In genomic region chr6:28165566-28165965, GRCh38 we compare ENCODE assay signal across 21 cellular contexts. TPM values are rescaled to one million over a fixed set of nuclear protein-coding genes. Genes with fewer than 3 reads are reported as not detected.
DNase-seq lines count a peak whose midpoint lies in the region; ATAC-seq, FAIRE-seq and TF ChIP-seq lines count a peak whose summit lies in the region.
"Had no signal": no experiment of that assay in that cellular context is flagged by ENCODE, and none has a peak within 500 bp of the region (broad histone marks: within the 10 kb centered on the region; RNA-seq: fewer than 3 reads in every experiment).

No MANE protein-coding gene starts in this region.

- in situ Hi-C loops in K562 (cut with MboI): no loop called here
- in situ Hi-C loops in gastrocnemius medialis (cut with MboI; ENCODE audit: low sequenced_read_pairs in 4 of 4): no loop called here

- POLR2A ChIA-PET in K562 (lab: Yijun Ruan, JAX): no interaction called here

- no peak for TF ChIP-seq RAD21 in K562 (CRISPR knock-in tag; conservative IDR thresholded peaks at IDR 0.05 in 1 of 2, IDR thresholded peaks at IDR 0.05 in 1 of 2)

- DNase-seq in NCI-H82 (lab: John Stamatoyannopoulos, UW) (peak; percentile 3), NCI-H82 treated with DMSO at 0.1 percent for 48 hours (lab: John Stamatoyannopoulos, UW; ENCODE audit: unreplicated experiment) (no peak), K562 (ENCODE audit: extremely low read depth in 1 of 4, low spot score in 3 of 4) (no peak), myocyte (ENCODE audit: low read depth) (peak; percentile 48), D341Med (ENCODE audit: low spot score) (no peak), gastrocnemius medialis (no peak)
- DNase-seq: ACHN; BE2C; C1 segment of cervical spinal cord; CD4-positive, CD25-positive, alpha-beta regulatory T cell; CD8-positive, alpha-beta memory T cell; COR-L47; DMS79 treated with DMSO at 0.1 percent for 48 hours; GF-D8; HCEC 1CT had no signal

- no peak overlapping the region for H3K27ac ChIP-seq in K562 (ENCODE audit: extremely low read depth, low read depth, low read length)
- H3K27ac ChIP-seq in gastrocnemius medialis: no peak overlapping the region

- CTCF ChIA-PET in K562 (lab: Yijun Ruan, JAX; ENCODE audit: low intra/inter-chr PET ratio): no interaction called here

- no peak overlapping the region for H3K9ac ChIP-seq in K562 (ENCODE audit: insufficient read depth in 1 of 2, low read depth in 2 of 2, low read length in 2 of 2)

- no peak for TF ChIP-seq EP300 in K562 (IDR thresholded peaks at IDR 0.05; ENCODE audit: low read length)

- BruUV-seq in K562 (replicated peaks; lab: Mats Ljungman, UMichigan): no TSS peak

- H3K4me1 ChIP-seq in K562 (replicated peaks in 1 of 2; ENCODE audit: control insufficient read depth in 2 of 2, insufficient read depth in 2 of 2, low read length in 2 of 2) (peaks cover 5 to 8% of the 10 kb centered on the region in 2 experiments), gastrocnemius medialis (peaks cover 0 to 8% of the 10 kb centered on the region in 2 donors)
- H3K4me1 ChIP-seq: BE2C had no signal

- intact Hi-C loops in K562 (cut with micrococcal nuclease): no loop called here
- intact Hi-C loops in gastrocnemius medialis (cut with DNase I; ENCODE audit: low total_unique reads): no loop called here

- no peak overlapping the region for H2AFZ ChIP-seq in K562 (ENCODE audit: low read depth, low read length)
- H2AFZ ChIP-seq: GM23338 had no signal

- TF ChIP-seq CTCF in K562 (IDR thresholded peaks at IDR 0.05 in 2 of 3, conservative IDR thresholded peaks at IDR 0.05 in 1 of 3; ENCODE audit: insufficient read depth in 2 of 3, low read depth in 1 of 3, low read length in 3 of 3) (no peak), gastrocnemius medialis (IDR thresholded peaks at IDR 0.05 in 4 of 5, conservative IDR thresholded peaks at IDR 0.05 in 1 of 5) (no peak)

- H3K79me2 ChIP-seq in K562 (ENCODE audit: control insufficient read depth, insufficient read depth, low read length): no peaks in the 10 kb centered on the region

- H4K20me1 ChIP-seq in K562 (replicated peaks; ENCODE audit: control insufficient read depth, insufficient read depth, low read length): no peaks in the 10 kb centered on the region

- ATAC-seq in K562 (no peak), gastrocnemius medialis (no peak), HG02870 (IDR thresholded peaks at IDR 0.05; ENCODE audit: unreplicated experiment) (no peak)
- ATAC-seq: GM23338, HepG2 had no signal

- no peaks in the 10 kb centered on the region for H3K27me3 ChIP-seq in K562 (ENCODE audit: control insufficient read depth in 2 of 2, insufficient read depth in 2 of 2, low read length in 2 of 2)
- H3K27me3 ChIP-seq in gastrocnemius medialis: no peaks in the 10 kb centered on the region
- H3K27me3 ChIP-seq: BE2C had no signal

- H3K9me3 ChIP-seq in K562 (replicated peaks; ENCODE audit: control insufficient read depth, insufficient read depth, low read depth, low read length) (no peaks in the 10 kb centered on the region), gastrocnemius medialis (no peaks in the 10 kb centered on the region)
- H3K9me3 ChIP-seq: BE2C had no signal

- no peak overlapping the region for H3K4me3 ChIP-seq in K562
- no peak overlapping the region for H3K4me3 ChIP-seq in gastrocnemius medialis
- H3K4me3 ChIP-seq: GM23338 had no signal

- H3K36me3 ChIP-seq in K562 (ENCODE audit: control insufficient read depth, insufficient read depth, low read length): peaks cover 6% of the 10 kb centered on the region; the same call in 1 of the 3 replicates
- H3K36me3 ChIP-seq in gastrocnemius medialis: peaks cover 0 to 11% of the 10 kb centered on the region in 2 donors
- H3K36me3 ChIP-seq: BE2C had no signal

- FAIRE-seq in K562 (lab: Jason Lieb, UNC): no peak
- FAIRE-seq: A204.1, D721Med, H54, HepG2 had no signal

- WGBS in K562 (ENCODE audit: insufficient coverage, low coverage, missing lambda C conversion rate): 14% methylated on average over 1 of the region's 1 CpG

- TF ChIP-seq POLR2A in K562 (conservative IDR thresholded peaks at IDR 0.05) (no peak), gastrocnemius medialis (IDR thresholded peaks at IDR 0.05) (no peak)

- H3K4me2 ChIP-seq in K562 (ENCODE audit: insufficient read depth, low read length): no peak overlapping the region
- H3K4me2 ChIP-seq: GM23338 had no signal

- H3K9me1 ChIP-seq in K562 (ENCODE audit: control insufficient read depth, insufficient read depth, low read length): no peaks in the 10 kb centered on the region

TF ChIP-seq in K562, 482 proteins besides CTCF, POLR2A, EP300 and RAD21 (continues in another document):
- TF ChIP-seq SMARCB1 (IDR thresholded peaks at IDR 0.05; ENCODE audit: insufficient read length, low read depth) (no peak), IRF2 (CRISPR knock-in tag; IDR thresholded peaks at IDR 0.05) (no peak), HCFC1 (IDR thresholded peaks at IDR 0.05; ENCODE audit: low read depth, low read length) (no peak), PCBP2 (IDR thresholded peaks at IDR 0.05; ENCODE audit: low read depth, low read length, poor library complexity, severe bottlenecking) (no peak), RFX1 (IDR thresholded peaks at IDR 0.05) (peak; percentile 63), HDAC6 (IDR thresholded peaks at IDR 0.05; ENCODE audit: low read depth, low read length) (no peak), RBM25 (IDR thresholded peaks at IDR 0.05; ENCODE audit: low read depth, low read length, severe bottlenecking) (no peak)

RNA-seq across cellular contexts. Expression of gene ZKSCAN8, which starts 23.9 kb away (rescaled TPM):
- total RNA-seq in K562 (2011; cell fraction: chromatin; rRNA removed; ENCODE audit: low replicate concordance): 36.9 and 61.9 TPM in 2 replicates
- total RNA-seq in K562 (2011; cell fraction: nucleolus; rRNA removed): 15.2 and 22.2 TPM in 2 replicates
- total RNA-seq in K562 (2011; cell fraction: nucleoplasm; rRNA removed): 40.5 and 82.1 TPM in 2 replicates
- 12.4 and 15.4 TPM in 2 replicates for total RNA-seq in K562 (2014; rRNA removed)
- total RNA-seq in K562 (2014; rRNA removed; fragmentation: Illumina TruSeq; extraction: Trizol): 21.7 and 25.3 TPM in 2 replicates
- 21.4 and 21.7 TPM in 2 replicates for total RNA-seq in K562 (2015; rRNA removed; fragmentation: Illumina TruSeq; extraction: Trizol)
- total RNA-seq in K562 (2021): 26.7 and 29.9 TPM in 2 replicates
- 22.1 and 40.4 TPM in 2 replicates for polyA plus RNA-seq in K562 (2011; rRNA removed)
- polyA plus RNA-seq in K562 (2011; cell fraction: cytosol; rRNA removed): 7.6 and 24.2 TPM in 2 replicates
- 103 and 115 TPM in 2 replicates for polyA plus RNA-seq in K562 (2011; cell fraction: nucleus; rRNA removed)
- polyA plus RNA-seq in K562 (2012): 15.2 and 22.1 TPM in 2 replicates
- polyA plus RNA-seq in K562 (2014; fragmentation: Illumina TruSeq; extraction: Trizol): 35.5 and 37.7 TPM in 2 replicates
- 1 to 10 TPM; 3.3 to 7.1 TPM for polyA plus RNA-seq in K562 (2014; fragmentation: Nextera tagmentation; extraction: Ambion mirVana)
- 21.8 and 24.4 TPM in 2 replicates for polyA plus RNA-seq in K562 (2014; rRNA removed)
- 37.0 and 56.3 TPM in 2 replicates for polyA minus RNA-seq in K562 (2011; rRNA and poly(A)+ RNA removed)
- 24.8 and 28.7 TPM in 2 replicates for polyA minus RNA-seq in K562 (2011; cell fraction: cytosol; rRNA and poly(A)+ RNA removed)
- 22.8 and 48.3 TPM in 2 replicates for polyA minus RNA-seq in K562 (2011; cell fraction: nucleus; rRNA and poly(A)+ RNA removed)
- total RNA-seq in myocyte: 23.8 and 26.4 TPM in 2 replicates
- polyA plus RNA-seq in myocyte (2012): 10.4 TPM
- 10 to 100 TPM in 1 of 4 donors, 1 to 10 TPM in 3; 6.6 to 10.4 (median 8.9) TPM for total RNA-seq in gastrocnemius medialis

RNA-seq across cellular contexts. Expression of gene ZSCAN16, which starts 41.2 kb away (rescaled TPM):
- not detected in 2 replicates for total RNA-seq in K562 (2011; cell fraction: chromatin; rRNA removed; ENCODE audit: low replicate concordance)
- not detected in 2 replicates for total RNA-seq in K562 (2011; cell fraction: nucleolus; rRNA removed)
- not detected in 2 replicates for total RNA-seq in K562 (2011; cell fraction: nucleoplasm; rRNA removed)
- not detected in 2 replicates for total RNA-seq in K562 (2014; rRNA removed)
- not detected in 2 replicates for total RNA-seq in K562 (2014; rRNA removed; fragmentation: Illumina TruSeq; extraction: Trizol)
- not detected in 2 replicates for total RNA-seq in K562 (2015; rRNA removed; fragmentation: Illumina TruSeq; extraction: Trizol)
- total RNA-seq in K562 (2021): not detected in 2 replicates
- polyA plus RNA-seq in K562 (2011; rRNA removed): 0.20 TPM in 1 of 2 replicates, not detected in the other
- 0.04 TPM in 1 of 2 replicates, not detected in the other for polyA plus RNA-seq in K562 (2011; cell fraction: cytosol; rRNA removed)
- 0.22 TPM in 1 of 2 replicates, not detected in the other for polyA plus RNA-seq in K562 (2011; cell fraction: nucleus; rRNA removed)
- polyA plus RNA-seq in K562 (2012): 0.09 TPM in 1 of 2 replicates, not detected in the other
- polyA plus RNA-seq in K562 (2014; fragmentation: Illumina TruSeq; extraction: Trizol): not detected in 2 replicates
- polyA plus RNA-seq in K562 (2014; fragmentation: Nextera tagmentation; extraction: Ambion mirVana): under 1 TPM in 1 of 2 experiments, not detected in 1; 0.08 TPM
- not detected in 2 replicates for polyA plus RNA-seq in K562 (2014; rRNA removed)
- 0.33 TPM in 1 of 2 replicates, not detected in the other for polyA minus RNA-seq in K562 (2011; rRNA and poly(A)+ RNA removed)
- not detected in 2 replicates for polyA minus RNA-seq in K562 (2011; cell fraction: cytosol; rRNA and poly(A)+ RNA removed)
- polyA minus RNA-seq in K562 (2011; cell fraction: nucleus; rRNA and poly(A)+ RNA removed): 0.44 TPM in 1 of 2 replicates, not detected in the other
- 1.2 and 3.2 TPM in 2 replicates for total RNA-seq in myocyte
- 2.4 TPM for polyA plus RNA-seq in myocyte (2012)
- 1 to 10 TPM; 1.8 to 4.2 (median 3.4) TPM for total RNA-seq in gastrocnemius medialis

RNA-seq across cellular contexts. Expression of gene ZSCAN9, which starts 59.5 kb away (rescaled TPM):
- total RNA-seq in K562 (2011; cell fraction: chromatin; rRNA removed; ENCODE audit: low replicate concordance): 65.9 and 101 TPM in 2 replicates
- total RNA-seq in K562 (2011; cell fraction: nucleolus; rRNA removed): 43.7 and 45.8 TPM in 2 replicates
- 68.6 and 101 TPM in 2 replicates for total RNA-seq in K562 (2011; cell fraction: nucleoplasm; rRNA removed)
- total RNA-seq in K562 (2014; rRNA removed) (18.4 and 19.0 TPM in 2 replicates), K562 (2014; rRNA removed; fragmentation: Illumina TruSeq; extraction: Trizol) (31.4 and 37.4 TPM in 2 replicates), K562 (2015; rRNA removed; fragmentation: Illumina TruSeq; extraction: Trizol) (26.0 and 28.7 TPM in 2 replicates), K562 (2021) (19.0 and 22.3 TPM in 2 replicates), myocyte (18.1 and 19.5 TPM in 2 replicates), gastrocnemius medialis (1 to 10 TPM; 3.7 to 6.5 (median 4.3) TPM)
- polyA plus RNA-seq in K562 (2011; rRNA removed) (48.9 and 59.9 TPM in 2 replicates), K562 (2014; fragmentation: Illumina TruSeq; extraction: Trizol) (31.8 and 32.5 TPM in 2 replicates), K562 (2014; fragmentation: Nextera tagmentation; extraction: Ambion mirVana) (10 to 100 TPM; 18.8 to 20.0 TPM), K562 (2014; rRNA removed) (30.4 and 35.2 TPM in 2 replicates)
- 16.3 and 40.6 TPM in 2 replicates for polyA plus RNA-seq in K562 (2011; cell fraction: cytosol; rRNA removed)
- 55.3 and 65.2 TPM in 2 replicates for polyA plus RNA-seq in K562 (2011; cell fraction: nucleus; rRNA removed)
- 15.5 and 25.6 TPM in 2 replicates for polyA plus RNA-seq in K562 (2012)
- 49.6 and 64.4 TPM in 2 replicates for polyA minus RNA-seq in K562 (2011; rRNA and poly(A)+ RNA removed)
- polyA minus RNA-seq in K562 (2011; cell fraction: cytosol; rRNA and poly(A)+ RNA removed): 10.6 and 10.9 TPM in 2 replicates
- polyA minus RNA-seq in K562 (2011; cell fraction: nucleus; rRNA and poly(A)+ RNA removed): 28.3 and 55.3 TPM in 2 replicates
- 11.7 TPM for polyA plus RNA-seq in myocyte (2012)

Comparison
In these comparisons a context has a peak if more than half of its experiments do, and no peak if none do; other contexts are left out.
1. DNase-seq: peak in NCI-H82 (single experiment) and myocyte (single experiment); none in NCI-H82 treated with DMSO at 0.1 percent for 48 hours (single experiment), K562 (0 of 4), D341Med (single experiment) and gastrocnemius medialis (0 of 2).